ENCODE assay signal across 16 cellular contexts in genomic region chr1:66043186-66043585, GRCh38.
"Had no signal": no experiment of that assay in that cellular context is flagged by ENCODE, and none has a peak within 500 bp of the region (broad histone marks: within the 10 kb centered on the region; RNA-seq: fewer than 3 reads in every experiment).

No MANE protein-coding gene starts in this region.

- H3K27me3 ChIP-seq: neutrophil, stomach had no signal

- DNase-seq: erythroblast; foreskin melanocyte; head of caudate nucleus; hippocampal formation; kidney glomerular epithelial cell; mammary epithelial cell; naive thymus-derived CD4-positive, alpha-beta T cell; nephron progenitor cell; posterior cingulate gyrus; spleen; stimulated activated CD4-positive, alpha-beta T cell treated with anti-CD3 and anti-CD28 coated beads, Interleukin-15, amount 100 ng/mL, for 24 hours; stimulated activated CD4-positive, alpha-beta T cell treated with anti-CD3 and anti-CD28 coated beads, Interleukin-1b, Interleukin-23, amount 100 ng/mL, for 48 hours; stimulated activated CD4-positive, alpha-beta T cell treated with anti-CD3 and anti-CD28 coated beads, Interleukin-4, amount 100 ng/mL, for 4 hours; stimulated activated naive B cell treated with anti-CD40 and anti-IgM and Interleukin-4, amounts not matched to agents 10 μg/mL and 1 μg/mL and 100 μg/mL, for 72 hours; stomach had no signal

- H3K36me3 ChIP-seq: neutrophil, spleen, stomach had no signal

- H3K4me3 ChIP-seq: spleen, stomach had no signal

- H3K4me1 ChIP-seq: spleen, stomach had no signal

- H3K27ac ChIP-seq: neutrophil, spleen, stomach had no signal

- H3K9me3 ChIP-seq: neutrophil, spleen, stomach had no signal
